In the genomic region with DNA sequence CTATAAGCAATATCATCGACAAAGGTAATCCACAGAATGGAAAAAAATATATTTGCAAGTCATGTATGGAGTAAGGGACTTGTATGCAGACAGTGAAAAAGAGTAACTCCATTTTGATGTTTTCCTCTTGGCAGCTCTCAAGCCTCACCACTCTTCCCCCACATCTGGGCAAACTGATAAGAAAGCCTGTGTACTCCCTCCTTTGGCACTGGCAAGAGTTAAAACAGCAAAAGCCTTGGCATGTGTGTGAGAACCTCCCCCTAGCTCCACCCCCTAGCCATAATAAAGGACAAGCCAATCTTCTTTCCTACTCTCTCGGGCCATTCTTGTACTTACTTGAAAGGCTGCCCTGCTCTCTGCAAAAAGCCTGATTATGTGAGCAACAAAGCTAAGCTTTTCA, we compare ENCODE assay signal across 26 cellular contexts.
A peak's percentile ranks its signal among the peaks of the same experiment; 100 is the strongest.
DNase-seq lines count a peak whose midpoint lies in the region; ATAC-seq, FAIRE-seq and TF ChIP-seq lines count a peak whose summit lies in the region.
"Had no signal": no experiment of that assay in that cellular context is flagged by ENCODE, and none has a peak within 500 bp of the region (broad histone marks: within the 10 kb centered on the region; RNA-seq: fewer than 3 reads in every experiment).

No MANE protein-coding gene starts in this region.

- H3K4me1 Mint-ChIP-seq in WTC11 (0 out of 2 replicates have a peak, but pooled peaks cover 3% of the 10 kb centered on the region), neural progenitor cell (no peaks in the 10 kb centered on the region)
- H3K4me1 Mint-ChIP-seq: CD4-positive, alpha-beta memory T cell; T-cell had no signal

- H3K79me2 ChIP-seq in neural progenitor cell (ENCODE audit: low read depth) = no peaks in the 10 kb centered on the region

- H3K27me3 ChIP-seq in HAP-1 (ENCODE audit: low read depth) = no peaks in the 10 kb centered on the region
- no peaks in the 10 kb centered on the region for H3K27me3 ChIP-seq in neural progenitor cell
- H3K27me3 ChIP-seq: SJSA1 had no signal

- H3K9ac ChIP-seq in neural progenitor cell = no peak overlapping the region
- H3K9ac ChIP-seq: GM23248 had no signal

- POLR2A ChIA-PET in WTC11 (lab: Charles Lee) = no interaction called here

- H3K4me1 ChIP-seq in HAP-1 = 0 out of 2 replicates have a peak, but pooled peaks cover 2% of the 10 kb centered on the region
- peaks cover 4% of the 10 kb centered on the region for H3K4me1 ChIP-seq in neural progenitor cell
- H3K4me1 ChIP-seq: SJSA1 had no signal

- no peaks in the 10 kb centered on the region for H3K36me3 Mint-ChIP-seq in WTC11
- no peaks in the 10 kb centered on the region for H3K36me3 Mint-ChIP-seq in neural progenitor cell
- H3K36me3 Mint-ChIP-seq: CD4-positive, alpha-beta memory T cell; T-cell had no signal

- H3K4me3 ChIP-seq in HAP-1 = no peak overlapping the region
- H3K4me3 ChIP-seq in neural progenitor cell = no peak overlapping the region
- H3K4me3 ChIP-seq: GM23248, MG63, SJSA1 had no signal

- no peak overlapping the region for H3K27ac ChIP-seq in neural progenitor cell
- H3K27ac ChIP-seq: GM23248, SJSA1 had no signal

- H3K4me3 Mint-ChIP-seq in WTC11 (no peak overlapping the region), neural progenitor cell (no peak overlapping the region)
- H3K4me3 Mint-ChIP-seq: CD4-positive, alpha-beta memory T cell; T-cell had no signal

- no peaks in the 10 kb centered on the region for H3K36me3 ChIP-seq in HAP-1 (replicated peaks)
- no peaks in the 10 kb centered on the region for H3K36me3 ChIP-seq in neural progenitor cell
- H3K36me3 ChIP-seq: MG63, SJSA1 had no signal

- H3K9me3 ChIP-seq in HAP-1 = no peaks in the 10 kb centered on the region
- no peaks in the 10 kb centered on the region for H3K9me3 ChIP-seq in neural progenitor cell (ENCODE audit: low read depth)
- H3K9me3 ChIP-seq: SJSA1 had no signal

- H4K20me1 ChIP-seq in neural progenitor cell (ENCODE audit: low read depth) = no peaks in the 10 kb centered on the region

- ATAC-seq in WTC11 = peak; percentile 38; the same call in 1 of the 2 replicates
- ATAC-seq in HG02588 (IDR thresholded peaks at IDR 0.05; ENCODE audit: unreplicated experiment) = no peak
- no peak for ATAC-seq in HG03159 (IDR thresholded peaks at IDR 0.05; ENCODE audit: unreplicated experiment)
- ATAC-seq: HepG2, T-cell had no signal

- no peaks in the 10 kb centered on the region for H3K27me3 Mint-ChIP-seq in WTC11 (ENCODE audit: low read depth)
- H3K27me3 Mint-ChIP-seq in neural progenitor cell (ENCODE audit: insufficient read depth, low read depth) = peaks cover 3% of the 10 kb centered on the region

- no peak for FAIRE-seq in GM19239 (lab: Jason Lieb, UNC)
- FAIRE-seq: GM18507, HepG2 had no signal

- CTCF ChIA-PET in WTC11 (lab: Charles Lee) = no interaction called here

- no peak overlapping the region for H3K4me2 ChIP-seq in neural progenitor cell

- no peak for TF ChIP-seq CTCF in WTC11 (IDR thresholded peaks at IDR 0.05)
- no peak for TF ChIP-seq CTCF in neural progenitor cell (IDR thresholded peaks at IDR 0.05)

- H3K27ac Mint-ChIP-seq in WTC11 = no peak overlapping the region
- no peak overlapping the region for H3K27ac Mint-ChIP-seq in neural progenitor cell
- H3K27ac Mint-ChIP-seq: CD4-positive, alpha-beta memory T cell; T-cell had no signal

- DNase-seq in HAP-1 (ENCODE audit: low spot score in 2 of 2) (peak; percentile 22 to 36), OCI-M1 (lab: John Stamatoyannopoulos, UW) (peak; percentile 90), WTC11 (ENCODE audit: low spot score) (no peak), neural progenitor cell (ENCODE audit: low spot score) (peak; percentile 24), GM19239 (ENCODE audit: insufficient read length, low spot score) (no peak), T-helper 1 cell (no peak)
- DNase-seq: C1 segment of cervical spinal cord; CD4-positive, alpha-beta memory T cell; DMS153; GM23248; HCEC 1CT; KG1; MG63; NCI-H1105 treated with DMSO at 0.1 percent for 48 hours; NCI-H146; NCI-H1930; NCI-H446 treated with DMSO at 0.1 percent for 48 hours; NCI-H526; Right ventricle myocardium superior; RPMI8226; T-cell had no signal

- H3K9me3 Mint-ChIP-seq in WTC11 (peaks cover 8% of the 10 kb centered on the region), neural progenitor cell (no peaks in the 10 kb centered on the region)

- H3F3A ChIP-seq in neural progenitor cell (ENCODE audit: low read depth) = no peaks in the 10 kb centered on the region

- H2AFZ ChIP-seq in neural progenitor cell (replicated peaks) = peak overlapping the region; percentile 22
- H2AFZ ChIP-seq: GM23248 had no signal

- in situ Hi-C loops in HAP-1 (cut with MboI; ENCODE audit: low sequenced_read_pairs) = no loop called here

TF ChIP-seq in WTC11, 78 proteins besides CTCF, POLR2A, EP300 and RAD21:
- no peak for TF ChIP-seq CBFB (CRISPR knock-in tag; IDR thresholded peaks at IDR 0.05; ENCODE audit: low read depth)
- no peak for TF ChIP-seq MXD4 (CRISPR knock-in tag; IDR thresholded peaks at IDR 0.05; ENCODE audit: borderline replicate concordance)
- no peak for TF ChIP-seq ZNF263 (CRISPR knock-in tag; IDR thresholded peaks at IDR 0.05; ENCODE audit: low read depth)
- no peak for TF ChIP-seq ZNF396 (CRISPR knock-in tag; IDR thresholded peaks at IDR 0.05; ENCODE audit: borderline replicate concordance)
- TF ChIP-seq, protein P1, sequence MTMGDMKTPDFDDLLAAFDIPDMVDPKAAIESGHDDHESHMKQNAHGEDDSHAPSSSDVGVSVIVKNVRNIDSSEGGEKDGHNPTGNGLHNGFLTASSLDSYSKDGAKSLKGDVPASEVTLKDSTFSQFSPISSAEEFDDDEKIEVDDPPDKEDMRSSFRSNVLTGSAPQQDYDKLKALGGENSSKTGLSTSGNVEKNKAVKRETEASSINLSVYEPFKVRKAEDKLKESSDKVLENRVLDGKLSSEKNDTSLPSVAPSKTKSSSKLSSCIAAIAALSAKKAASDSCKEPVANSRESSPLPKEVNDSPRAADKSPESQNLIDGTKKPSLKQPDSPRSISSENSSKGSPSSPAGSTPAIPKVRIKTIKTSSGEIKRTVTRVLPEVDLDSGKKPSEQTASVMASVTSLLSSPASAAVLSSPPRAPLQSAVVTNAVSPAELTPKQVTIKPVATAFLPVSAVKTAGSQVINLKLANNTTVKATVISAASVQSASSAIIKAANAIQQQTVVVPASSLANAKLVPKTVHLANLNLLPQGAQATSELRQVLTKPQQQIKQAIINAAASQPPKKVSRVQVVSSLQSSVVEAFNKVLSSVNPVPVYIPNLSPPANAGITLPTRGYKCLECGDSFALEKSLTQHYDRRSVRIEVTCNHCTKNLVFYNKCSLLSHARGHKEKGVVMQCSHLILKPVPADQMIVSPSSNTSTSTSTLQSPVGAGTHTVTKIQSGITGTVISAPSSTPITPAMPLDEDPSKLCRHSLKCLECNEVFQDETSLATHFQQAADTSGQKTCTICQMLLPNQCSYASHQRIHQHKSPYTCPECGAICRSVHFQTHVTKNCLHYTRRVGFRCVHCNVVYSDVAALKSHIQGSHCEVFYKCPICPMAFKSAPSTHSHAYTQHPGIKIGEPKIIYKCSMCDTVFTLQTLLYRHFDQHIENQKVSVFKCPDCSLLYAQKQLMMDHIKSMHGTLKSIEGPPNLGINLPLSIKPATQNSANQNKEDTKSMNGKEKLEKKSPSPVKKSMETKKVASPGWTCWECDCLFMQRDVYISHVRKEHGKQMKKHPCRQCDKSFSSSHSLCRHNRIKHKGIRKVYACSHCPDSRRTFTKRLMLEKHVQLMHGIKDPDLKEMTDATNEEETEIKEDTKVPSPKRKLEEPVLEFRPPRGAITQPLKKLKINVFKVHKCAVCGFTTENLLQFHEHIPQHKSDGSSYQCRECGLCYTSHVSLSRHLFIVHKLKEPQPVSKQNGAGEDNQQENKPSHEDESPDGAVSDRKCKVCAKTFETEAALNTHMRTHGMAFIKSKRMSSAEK (CRISPR knock-in tag; IDR thresholded peaks at IDR 0.05; ENCODE audit: borderline replicate concordance) = no peak
- TF ChIP-seq, protein P2, sequence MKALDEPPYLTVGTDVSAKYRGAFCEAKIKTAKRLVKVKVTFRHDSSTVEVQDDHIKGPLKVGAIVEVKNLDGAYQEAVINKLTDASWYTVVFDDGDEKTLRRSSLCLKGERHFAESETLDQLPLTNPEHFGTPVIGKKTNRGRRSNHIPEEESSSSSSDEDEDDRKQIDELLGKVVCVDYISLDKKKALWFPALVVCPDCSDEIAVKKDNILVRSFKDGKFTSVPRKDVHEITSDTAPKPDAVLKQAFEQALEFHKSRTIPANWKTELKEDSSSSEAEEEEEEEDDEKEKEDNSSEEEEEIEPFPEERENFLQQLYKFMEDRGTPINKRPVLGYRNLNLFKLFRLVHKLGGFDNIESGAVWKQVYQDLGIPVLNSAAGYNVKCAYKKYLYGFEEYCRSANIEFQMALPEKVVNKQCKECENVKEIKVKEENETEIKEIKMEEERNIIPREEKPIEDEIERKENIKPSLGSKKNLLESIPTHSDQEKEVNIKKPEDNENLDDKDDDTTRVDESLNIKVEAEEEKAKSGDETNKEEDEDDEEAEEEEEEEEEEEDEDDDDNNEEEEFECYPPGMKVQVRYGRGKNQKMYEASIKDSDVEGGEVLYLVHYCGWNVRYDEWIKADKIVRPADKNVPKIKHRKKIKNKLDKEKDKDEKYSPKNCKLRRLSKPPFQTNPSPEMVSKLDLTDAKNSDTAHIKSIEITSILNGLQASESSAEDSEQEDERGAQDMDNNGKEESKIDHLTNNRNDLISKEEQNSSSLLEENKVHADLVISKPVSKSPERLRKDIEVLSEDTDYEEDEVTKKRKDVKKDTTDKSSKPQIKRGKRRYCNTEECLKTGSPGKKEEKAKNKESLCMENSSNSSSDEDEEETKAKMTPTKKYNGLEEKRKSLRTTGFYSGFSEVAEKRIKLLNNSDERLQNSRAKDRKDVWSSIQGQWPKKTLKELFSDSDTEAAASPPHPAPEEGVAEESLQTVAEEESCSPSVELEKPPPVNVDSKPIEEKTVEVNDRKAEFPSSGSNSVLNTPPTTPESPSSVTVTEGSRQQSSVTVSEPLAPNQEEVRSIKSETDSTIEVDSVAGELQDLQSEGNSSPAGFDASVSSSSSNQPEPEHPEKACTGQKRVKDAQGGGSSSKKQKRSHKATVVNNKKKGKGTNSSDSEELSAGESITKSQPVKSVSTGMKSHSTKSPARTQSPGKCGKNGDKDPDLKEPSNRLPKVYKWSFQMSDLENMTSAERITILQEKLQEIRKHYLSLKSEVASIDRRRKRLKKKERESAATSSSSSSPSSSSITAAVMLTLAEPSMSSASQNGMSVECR (CRISPR knock-in tag; IDR thresholded peaks at IDR 0.05; ENCODE audit: borderline replicate concordance) = no peak
- no peak for TF ChIP-seq ZNF219 (CRISPR knock-in tag; IDR thresholded peaks at IDR 0.05; ENCODE audit: borderline replicate concordance)

Comparison
In these comparisons a context has a peak if more than half of its experiments do, and no peak if none do; other contexts are left out.
1. DNase-seq: peak in HAP-1 (2 of 2), OCI-M1 (single experiment) and neural progenitor cell (single experiment); none in WTC11 (single experiment), GM19239 (single experiment) and T-helper 1 cell (0 of 5).